ENCODE assay signal across 8 cellular contexts in the genomic region with DNA sequence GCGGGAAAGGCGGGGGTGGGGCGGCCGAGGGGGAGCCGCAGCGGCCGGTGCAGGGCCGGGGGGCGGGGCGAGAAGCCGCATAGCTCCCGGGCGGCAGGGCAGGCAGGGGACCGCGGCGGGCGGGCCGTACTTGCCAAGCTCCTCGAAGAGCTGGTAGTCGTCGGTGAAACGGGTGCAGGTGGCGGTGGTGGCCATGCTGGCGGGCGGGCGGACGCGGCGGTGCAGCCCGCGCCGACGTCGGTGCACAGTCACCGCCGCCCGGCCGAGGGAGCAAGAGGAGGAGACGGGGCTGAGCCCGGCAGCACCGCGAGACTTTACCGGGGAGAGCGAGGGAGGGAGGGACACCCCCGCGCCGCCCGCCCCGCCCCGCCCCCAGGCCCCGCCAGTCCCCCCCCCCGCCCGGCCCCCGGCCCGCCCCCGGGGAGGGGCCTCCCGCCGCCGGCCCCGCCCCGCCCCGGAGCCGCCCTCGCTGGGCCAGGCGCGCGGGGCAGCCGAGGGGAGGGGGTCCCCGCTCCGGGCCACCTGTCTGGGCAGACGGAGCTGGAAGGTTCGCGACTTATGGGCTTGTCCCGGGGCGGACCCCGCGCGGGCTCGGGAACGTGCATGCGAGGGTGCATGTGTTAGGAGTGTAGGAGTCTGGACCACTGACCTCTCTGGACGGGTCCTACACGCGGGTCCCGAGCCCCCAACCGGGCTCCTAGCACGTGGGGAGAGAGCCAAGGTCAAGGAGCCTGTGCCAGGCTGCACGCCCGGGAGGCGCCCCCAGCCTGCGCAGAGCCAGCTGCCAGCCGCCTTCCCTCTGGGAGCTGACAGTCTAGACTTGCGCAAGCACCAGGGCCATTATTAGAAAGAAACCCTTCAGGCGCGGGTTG. TPM values are rescaled to one million over a fixed set of nuclear protein-coding genes. Genes with fewer than 3 reads are reported as not detected.
A peak's percentile ranks its signal among the peaks of the same experiment; 100 is the strongest.
DNase-seq lines count a peak whose midpoint lies in the region; ATAC-seq and TF ChIP-seq lines count a peak whose summit lies in the region.

TSS of gene CAMK2G (minus strand) at position 289 of the 872 bp plus-strand sequence. CDS start at position 195, 94 bp downstream.

- H3K4me3 Mint-ChIP-seq in activated T-cell treated with anti-CD3 and anti-CD28 coated beads, Interleukin-2, amount 50 U/mL, for 24 hours, result peak within 1 kb of the TSS; percentile 80

- in situ Hi-C loops in Panc1 (cut with HindIII; ENCODE audit: low pct_unique_long_range_greater_than_20kb, low sequenced_read_pairs), result no loop called here

- DNase-seq in COLO668 (lab: John Stamatoyannopoulos, UW; ENCODE audit: unreplicated experiment), result peak; percentile 77
- peak in 73 of 76 experiments; percentile 11 to 83 (median 67) for DNase-seq in HUDEP-2 (lab: John Stamatoyannopoulos, UW; ENCODE audit: unreplicated experiment in 76 of 76)
- DNase-seq in Panc1 (ENCODE audit: low read depth, low spot score), result no peak
- peak; percentile 86 for DNase-seq in activated T-cell treated with anti-CD3 and anti-CD28 coated beads, Interleukin-2, amount 50 U/mL, for 24 hours
- peak; percentile 53 for DNase-seq in stimulated activated CD8-positive, alpha-beta memory T cell treated with anti-CD3 and anti-CD28 coated beads, Interleukin-7, amount 100 ng/mL, for 24 hours (ENCODE audit: low read depth)

- peak within 1 kb of the TSS; percentile 89 for H3K27ac Mint-ChIP-seq in activated T-cell treated with anti-CD3 and anti-CD28 coated beads, Interleukin-2, amount 50 U/mL, for 24 hours

- H3K27me3 Mint-ChIP-seq in activated T-cell treated with anti-CD3 and anti-CD28 coated beads, Interleukin-2, amount 50 U/mL, for 24 hours, result no peaks in the 10 kb centered on the region

- no peak for TF ChIP-seq CTCF in Panc1 (IDR thresholded peaks at IDR 0.05)

- peaks cover 76% of the 10 kb centered on the region for H3K4me1 Mint-ChIP-seq in activated T-cell treated with anti-CD3 and anti-CD28 coated beads, Interleukin-2, amount 50 U/mL, for 24 hours (ENCODE audit: low read depth)

- H3K4me1 ChIP-seq in Panc1 (ENCODE audit: control insufficient read depth, insufficient read depth, low read length) (peaks cover 27% of the 10 kb centered on the region), esophagus (ENCODE audit: control insufficient read depth in 2 of 2, insufficient read depth in 2 of 2, low read length in 1 of 2) (peaks cover 3 to 30% of the 10 kb centered on the region in 2 donors), muscle layer of duodenum (ENCODE audit: control insufficient read depth in 1 of 2, insufficient read depth in 2 of 2, low read length in 2 of 2) (peaks cover 19 to 43% of the 10 kb centered on the region in 2 donors)

- BruUV-seq in Panc1 (replicated peaks; lab: Mats Ljungman, UMichigan), result no TSS peak

- H3K36me3 ChIP-seq in Panc1 (ENCODE audit: control insufficient read depth, insufficient read depth, low read length) (peaks cover 2% of the 10 kb centered on the region; the same call in 1 of the 2 replicates), esophagus (ENCODE audit: control insufficient read depth in 2 of 2, insufficient read depth in 2 of 2, low read length in 1 of 2) (peaks cover under 1 to 16% of the 10 kb centered on the region in 2 donors), muscle layer of duodenum (ENCODE audit: control insufficient read depth in 1 of 2, insufficient read depth in 2 of 2, low read length in 2 of 2) (peaks cover 0 to 14% of the 10 kb centered on the region in 2 donors)

- H3K4me3 ChIP-seq in Panc1 (ENCODE audit: low read depth in 2 of 2, low read length in 2 of 2) (peak within 1 kb of the TSS; percentile 56 to 72), esophagus (ENCODE audit: low read depth in 1 of 2, low read length in 2 of 2) (peak within 1 kb of the TSS; percentile 93 to 99), muscle layer of duodenum (ENCODE audit: low read depth in 1 of 2, low read length in 2 of 2) (peak within 1 kb of the TSS; percentile 68 to 70)

- 1% methylated on average over 41 to 95 of the region's 95 CpGs for WGBS in esophagus, 2 donors

- H3K27ac ChIP-seq in Panc1 (ENCODE audit: low read length) (peak within 1 kb of the TSS; percentile 57), esophagus (ENCODE audit: low read depth in 2 of 2, low read length in 1 of 2) (peak within 1 kb of the TSS; percentile 87 to 90), muscle layer of duodenum (ENCODE audit: low read length) (peak within 1 kb of the TSS; percentile 63)

- no peaks in the 10 kb centered on the region for H3K9me3 ChIP-seq in Panc1 (ENCODE audit: control insufficient read depth, insufficient read depth, low read depth, low read length)
- no peaks in the 10 kb centered on the region for H3K9me3 ChIP-seq in esophagus (ENCODE audit: control insufficient read depth in 2 of 2, insufficient read depth in 1 of 2, low read depth in 1 of 2, low read length in 1 of 2)
- H3K9me3 ChIP-seq in muscle layer of duodenum (ENCODE audit: control insufficient read depth in 1 of 2, low read length in 2 of 2), result no peaks in the 10 kb centered on the region

- intact Hi-C loops in Panc1 (cut with micrococcal nuclease; ENCODE audit: unreplicated experiment), result no loop called here

- no peaks in the 10 kb centered on the region for H3K9me3 Mint-ChIP-seq in activated T-cell treated with anti-CD3 and anti-CD28 coated beads, Interleukin-2, amount 50 U/mL, for 24 hours

- CTCF ChIA-PET in Panc1 (lab: Charles Lee), result interaction anchor here (0.6 to 1.5 kb wide), 4 partner anchors 12 to 296 kb away, joined by 4 to 9 read pairs (median 6); no protein-coding TSS in a partner anchor

- peaks cover 38% of the 10 kb centered on the region for H3K36me3 Mint-ChIP-seq in activated T-cell treated with anti-CD3 and anti-CD28 coated beads, Interleukin-2, amount 50 U/mL, for 24 hours (ENCODE audit: low read depth)

- POLR2A ChIA-PET in Panc1 (lab: Charles Lee), result interaction anchor here (0.5 kb wide), 1 partner anchor 16 kb away, joined by 3 read pairs; no protein-coding TSS in a partner anchor

- H3K27me3 ChIP-seq in Panc1 (ENCODE audit: control insufficient read depth, insufficient read depth, low read length) (no peaks in the 10 kb centered on the region), esophagus (ENCODE audit: control insufficient read depth in 1 of 2, insufficient read depth in 2 of 2, low read length in 2 of 2) (no peaks in the 10 kb centered on the region), muscle layer of duodenum (ENCODE audit: low read depth, low read length) (no peaks in the 10 kb centered on the region)

- peak; percentile 66 for ATAC-seq in GM19468 (IDR thresholded peaks at IDR 0.05; ENCODE audit: extremely low read depth, unreplicated experiment)
- peak; percentile 97 for ATAC-seq in Panc1

RNA-seq across cellular contexts. Expression of gene CAMK2G, which starts in this region (rescaled TPM):
- total RNA-seq in Panc1 (2021; ENCODE audit: unreplicated experiment), result 41.4 TPM
- polyA plus RNA-seq in Panc1 (2012; ENCODE audit: insufficient read length), result 37.5 TPM
- 10 to 100 TPM; 16.1 to 25.3 TPM for polyA plus RNA-seq in esophagus
